9 cellular contexts compared by ENCODE assay signal in genomic region chr4:148412460-148412859, GRCh38. TPM values are rescaled to one million over a fixed set of nuclear protein-coding genes. Genes with fewer than 3 reads are reported as not detected.
"Had no signal": no experiment of that assay in that cellular context is flagged by ENCODE, and none has a peak within 500 bp of the region (broad histone marks: within the 10 kb centered on the region; RNA-seq: fewer than 3 reads in every experiment).

No MANE protein-coding gene starts in this region.

- H3K4me1 ChIP-seq: HAP-1 had no signal

- H3K36me3 ChIP-seq: HAP-1 had no signal

- H3K4me3 Mint-ChIP-seq: HFFc6, IgD-negative memory B cell had no signal

- H2AFZ ChIP-seq: GM23248 had no signal

- H3K9me3 ChIP-seq: HAP-1 had no signal

- H3K9ac ChIP-seq: GM23248 had no signal

- H3K27me3 Mint-ChIP-seq: IgD-negative memory B cell had no signal

- H3K27ac ChIP-seq: GM23248, HL-60 had no signal

- DNase-seq: GM23248, GOT3, H7, HFFc6, KG1 had no signal

- H3K4me3 ChIP-seq: GM23248, HAP-1 had no signal

- H3K27ac Mint-ChIP-seq: HFFc6, IgD-negative memory B cell had no signal

- ATAC-seq: HCT116 had no signal

- H3K9me3 Mint-ChIP-seq: IgD-negative memory B cell had no signal

RNA-seq across cellular contexts. Expression of gene NR3C2, which starts 29.8 kb away (rescaled TPM):
- total RNA-seq: GM23248 had no signal
